In genomic region chr1:37561794-37562132, GRCh38 we compare ENCODE assay signal across 9 cellular contexts. TPM values are rescaled to one million over a fixed set of nuclear protein-coding genes. Genes with fewer than 3 reads are reported as not detected.
DNase-seq lines count a peak whose midpoint lies in the region; ATAC-seq and TF ChIP-seq lines count a peak whose summit lies in the region.
"Had no signal": no experiment of that assay in that cellular context is flagged by ENCODE, and none has a peak within 500 bp of the region (broad histone marks: within the 10 kb centered on the region; RNA-seq: fewer than 3 reads in every experiment).

No MANE protein-coding gene starts in this region.

- ATAC-seq in GM18498 (IDR thresholded peaks at IDR 0.05; ENCODE audit: unreplicated experiment) (no peak), GM18505 (IDR thresholded peaks at IDR 0.05; ENCODE audit: unreplicated experiment) (no peak)

- H3K27ac ChIP-seq in HL-60 (replicated peaks) (no peak overlapping the region), WERI-Rb-1 (no peak overlapping the region), esophagus squamous epithelium (no peak overlapping the region)

- DNase-seq in COLO829 (ENCODE audit: low spot score) (peak; percentile 30), HL-60 (ENCODE audit: low read depth in 1 of 2, low spot score in 1 of 2) (peak in 1 of 2 experiments; percentile 36), WERI-Rb-1 (peak; percentile 42), esophagus squamous epithelium (lab: John Stamatoyannopoulos, UW) (no peak), NCI-H2081 (lab: John Stamatoyannopoulos, UW) (no peak)
- peak; percentile 19 for DNase-seq in stimulated activated CD4-positive, alpha-beta T cell treated with anti-CD3 and anti-CD28 coated beads, Interleukin-4, amount 100 ng/mL, for 1 hour
- DNase-seq: left cardiac atrium had no signal

- no peak for TF ChIP-seq POLR2A in esophagus squamous epithelium (IDR thresholded peaks at IDR 0.05)
- no peak for TF ChIP-seq POLR2A in GM18505 (IDR thresholded peaks at IDR 0.05; ENCODE audit: borderline replicate concordance, extremely low read depth, insufficient read depth, insufficient read length)

- peaks cover 40% of the 10 kb centered on the region for H3K36me3 ChIP-seq in WERI-Rb-1
- peaks cover 0 to 43% (median 14%) of the 10 kb centered on the region in 3 donors for H3K36me3 ChIP-seq in esophagus squamous epithelium

- TF ChIP-seq CTCF in HL-60 (IDR thresholded peaks at IDR 0.05; ENCODE audit: insufficient read depth, low read length) = peak; percentile 92
- TF ChIP-seq CTCF in WERI-Rb-1 (IDR thresholded peaks at IDR 0.05; ENCODE audit: low read depth, low read length) = peak; percentile 81
- TF ChIP-seq CTCF in esophagus squamous epithelium (IDR thresholded peaks at IDR 0.05) = peak in 4 of 6 experiments; percentile 13 to 50 (median 32)

- 81 to 86% methylated on average over 3 to 5 of the region's 7 CpGs for WGBS in esophagus squamous epithelium, 2 donors

- peaks cover 0 to 8% (median 0%) of the 10 kb centered on the region in 3 donors for H3K4me1 ChIP-seq in esophagus squamous epithelium

- intact Hi-C loops in esophagus squamous epithelium (cut with DNase I) = no loop called here

- H3K9me3 ChIP-seq in WERI-Rb-1 (ENCODE audit: severe bottlenecking) (no peaks in the 10 kb centered on the region), esophagus squamous epithelium (no peaks in the 10 kb centered on the region)

- H3K27me3 ChIP-seq in HL-60 (ENCODE audit: insufficient read depth, poor library complexity, severe bottlenecking) (no peaks in the 10 kb centered on the region), WERI-Rb-1 (ENCODE audit: insufficient read depth, low read depth, severe bottlenecking) (no peaks in the 10 kb centered on the region), esophagus squamous epithelium (no peaks in the 10 kb centered on the region)

- H3K4me3 ChIP-seq in HL-60 (replicated peaks; ENCODE audit: insufficient read depth, low read length) (no peak overlapping the region), WERI-Rb-1 (ENCODE audit: low read depth, low read length) (no peak overlapping the region), esophagus squamous epithelium (no peak overlapping the region)

RNA-seq across cellular contexts. Expression of gene DNALI1, which starts 5.0 kb away (rescaled TPM):
- total RNA-seq in esophagus squamous epithelium = 1 to 10 TPM in 1 of 4 donors, under 1 TPM in 2, not detected in 1; 0.09 to 4.2 (median 0.88) TPM

RNA-seq across cellular contexts. Expression of gene SNIP1, which starts 7.7 kb away (rescaled TPM):
- 10 to 100 TPM; 10.5 to 21.1 (median 13.1) TPM for total RNA-seq in esophagus squamous epithelium

RNA-seq across cellular contexts. Expression of gene GNL2, which starts 34.0 kb away (rescaled TPM):
- 10 to 100 TPM; 27.5 to 53.2 (median 37.1) TPM for total RNA-seq in esophagus squamous epithelium

RNA-seq across cellular contexts. Expression of gene MEAF6, which starts 47.2 kb away (rescaled TPM):
- total RNA-seq in esophagus squamous epithelium = 10 to 100 TPM; 45.5 to 67.9 (median 56.5) TPM

Comparison
In these comparisons a context has a peak if more than half of its experiments do, and no peak if none do; other contexts are left out.
1. DNase-seq: peak in COLO829 (single experiment), WERI-Rb-1 (single experiment) and stimulated activated CD4-positive, alpha-beta T cell treated with anti-CD3 and anti-CD28 coated beads, Interleukin-4, amount 100 ng/mL, for 1 hour (single experiment); none in esophagus squamous epithelium (single experiment) and NCI-H2081 (0 of 2).
2. CTCF ChIP-seq: peak in every context shown above with its lines; median percentile 92 in HL-60; 81 in WERI-Rb-1; 32 in esophagus squamous epithelium.